In genomic region chr13:112953591-112954487, GRCh38 we compare ENCODE assay signal across 28 cellular contexts. TPM values are rescaled to one million over a fixed set of nuclear protein-coding genes. Genes with fewer than 3 reads are reported as not detected.
DNase-seq lines count a peak whose midpoint lies in the region; ATAC-seq, FAIRE-seq and TF ChIP-seq lines count a peak whose summit lies in the region.
"Had no signal": no experiment of that assay in that cellular context is flagged by ENCODE, and none has a peak within 500 bp of the region (broad histone marks: within the 10 kb centered on the region; RNA-seq: fewer than 3 reads in every experiment).

No MANE protein-coding gene starts in this region.

- CTCF ChIA-PET in Caco-2 (lab: Charles Lee): interaction anchor here (0.6 to 1.2 kb wide), 3 partner anchors 23 to 443 kb away, joined by 3 to 5 read pairs (median 3); no protein-coding TSS in a partner anchor
- CTCF ChIA-PET in HepG2 (lab: Yijun Ruan, JAX; ENCODE audit: low intra/inter-chr PET ratio, low total read pairs): no interaction called here

- H3K9ac ChIP-seq in H9 (ENCODE audit: extremely low read depth, insufficient read length, low read length) (no peak overlapping the region), HepG2 (ENCODE audit: insufficient read depth, low read depth, low read length) (peak overlapping the region; percentile 69)
- H3K9ac ChIP-seq: SK-N-SH had no signal

- H3K4me3 ChIP-seq in Caco-2 (ENCODE audit: low read depth, low read length): no peak overlapping the region
- peak overlapping the region; percentile 35 to 69 (median 44) for H3K4me3 ChIP-seq in HepG2 (replicated peaks in 1 of 3; ENCODE audit: insufficient read depth in 1 of 3, low read depth in 2 of 3, low read length in 3 of 3)
- H3K4me3 ChIP-seq in breast epithelium: no peak overlapping the region
- H3K4me3 ChIP-seq: ascending aorta, gastrocnemius medialis, left lung had no signal

- H2BK15ac ChIP-seq in H9 (ENCODE audit: low read depth, low read length): no peak overlapping the region

- no peaks in the 10 kb centered on the region for H3K23me2 ChIP-seq in H9 (ENCODE audit: insufficient read length, low read depth, low read length, poor library complexity, severe bottlenecking)

- H3K4me3 Mint-ChIP-seq in Caco-2 (ENCODE audit: unreplicated experiment) (no peak overlapping the region), H9 (no peak overlapping the region)
- H3K4me3 Mint-ChIP-seq: activated CD8-positive, alpha-beta T cell treated with anti-CD3 and anti-CD28 coated beads for 36 hours; activated naive CD8-positive, alpha-beta T cell treated with anti-CD3 and anti-CD28 coated beads for 36 hours; CD14-positive monocyte; immature natural killer cell; naive B cell; T-helper 17 cell had no signal

- intact Hi-C loops in Caco-2 (cut with micrococcal nuclease; ENCODE audit: unreplicated experiment) (loop anchor here (1.0 kb wide), 1 partner anchor 15 kb away; the partner anchor contains the start of gene MCF2L), HepG2 (cut with micrococcal nuclease; ENCODE audit: unreplicated experiment) (no loop called here), sciatic nerve (cut with DNase I) (no loop called here), breast epithelium (cut with DNase I; ENCODE audit: low total_unique reads) (no loop called here)

- H3K4me2 ChIP-seq in H9 (ENCODE audit: insufficient read depth, insufficient read length, low read length) (no peak overlapping the region), HepG2 (ENCODE audit: low read depth, low read length) (peak overlapping the region; percentile 95)
- H3K4me2 ChIP-seq: SK-N-SH had no signal

- peak; percentile 31 to 49 for DNase-seq in Caco-2
- DNase-seq in H9: no peak
- peak; percentile 58 for DNase-seq in HepG2 (ENCODE audit: low spot score)
- DNase-seq in sciatic nerve (ENCODE audit: low spot score): peak; percentile 42
- DNase-seq in D341Med (ENCODE audit: low spot score): no peak
- no peak for DNase-seq in ACHN
- no peak for DNase-seq in breast epithelium (ENCODE audit: low spot score in 2 of 2)
- DNase-seq: activated CD8-positive, alpha-beta T cell treated with anti-CD3 and anti-CD28 coated beads for 36 hours; activated naive CD8-positive, alpha-beta T cell treated with anti-CD3 and anti-CD28 coated beads for 36 hours; caudate nucleus; gastrocnemius medialis; GOT3; hippocampal formation; immature natural killer cell; Karpas-422; left lung; MV-4-11; naive B cell; NCI-H1436 treated with DMSO at 0.1 percent for 48 hours; SK-N-SH; stimulated activated CD4-positive, alpha-beta T cell treated with anti-CD3 and anti-CD28 coated beads, Interleukin-2, amount 100 ng/mL, for 48 hours; substantia nigra; T-helper 17 cell had no signal

- no peak overlapping the region for H2AK5ac ChIP-seq in H9 (ENCODE audit: insufficient read length, low read length)

- in situ Hi-C loops in HepG2 (cut with HindIII; ENCODE audit: extremely low pct_ligation_motif_present, low pct_unique_long_range_greater_than_20kb): no loop called here
- in situ Hi-C loops in ACHN (cut with HindIII; ENCODE audit: low pct_ligation_motif_present, low pct_unique_long_range_greater_than_20kb, low sequenced_read_pairs): no loop called here

- FAIRE-seq in HepG2 (lab: Jason Lieb, UNC): no peak
- FAIRE-seq: D721Med had no signal

- no peak overlapping the region for H3T11ph ChIP-seq in H9 (ENCODE audit: low read length)

- H3K9me3 Mint-ChIP-seq in Caco-2 (ENCODE audit: unreplicated experiment) (no peaks in the 10 kb centered on the region), H9 (no peaks in the 10 kb centered on the region)
- H3K9me3 Mint-ChIP-seq: activated CD8-positive, alpha-beta T cell treated with anti-CD3 and anti-CD28 coated beads for 36 hours; activated naive CD8-positive, alpha-beta T cell treated with anti-CD3 and anti-CD28 coated beads for 36 hours; activated T-helper 2 cell treated with anti-CD3 and anti-CD28 coated beads, Interferon-gamma antibody, Interleukin-2, Interleukin-4, amounts not matched to agents 10 μg/mL and 5 μg/mL and 100 μg/mL, durations not matched to agents 14 hours and 24 hours and 36 hours; CD14-positive monocyte; immature natural killer cell; naive B cell had no signal

- H3K18ac ChIP-seq in H9 (ENCODE audit: insufficient read length, low read depth, low read length): no peak overlapping the region

- H4K5ac ChIP-seq in H9 (ENCODE audit: insufficient read length, low read depth, low read length): no peak overlapping the region

- H3K14ac ChIP-seq in H9 (ENCODE audit: insufficient read depth, low read length): peak overlapping the region; percentile 44; the same call in 1 of the 2 replicates

- H4K91ac ChIP-seq in H9 (ENCODE audit: insufficient read length, low read depth, low read length): no peak overlapping the region

- H2BK12ac ChIP-seq in H9 (ENCODE audit: insufficient read length, low read depth, low read length): no peak overlapping the region

- no peak overlapping the region for H2AFZ ChIP-seq in H9 (ENCODE audit: low read length)
- H2AFZ ChIP-seq in HepG2 (ENCODE audit: low read length): no peak overlapping the region

- no peak for TF ChIP-seq RAD21 in HepG2 (CRISPR knock-in tag; IDR thresholded peaks at IDR 0.05)

- H3K23ac ChIP-seq in H9 (ENCODE audit: insufficient read length, low read depth, low read length): no peak overlapping the region

- WGBS in H9 (ENCODE audit: extremely low coverage, insufficient read length, low lambda C conversion rate): no CpG with 5 or more reads among the region's 17 CpGs
- 40% methylated on average over 10 of the region's 17 CpGs for WGBS in HepG2 (ENCODE audit: low lambda C conversion rate)

- H3K56ac ChIP-seq in H9 (ENCODE audit: insufficient read length, low read depth, low read length): no peak overlapping the region

- no peaks in the 10 kb centered on the region for H3K36me3 ChIP-seq in Caco-2 (ENCODE audit: control insufficient read depth, insufficient read depth, low read length)
- no peaks in the 10 kb centered on the region for H3K36me3 ChIP-seq in HepG2 (replicated peaks in 1 of 2; ENCODE audit: control insufficient read depth in 1 of 2, insufficient read depth in 2 of 2, low read length in 2 of 2)
- no peaks in the 10 kb centered on the region for H3K36me3 ChIP-seq in breast epithelium
- H3K36me3 ChIP-seq: ascending aorta, gastrocnemius medialis, left lung had no signal

- H3K79me2 ChIP-seq in H9 (ENCODE audit: insufficient read depth, low read length) (no peaks in the 10 kb centered on the region), HepG2 (ENCODE audit: insufficient read depth, low read length) (peaks cover 3% of the 10 kb centered on the region)

- H3K79me1 ChIP-seq in H9 (ENCODE audit: insufficient read depth, low read depth, low read length, poor library complexity, severe bottlenecking): no peaks in the 10 kb centered on the region

- POLR2A ChIA-PET in Caco-2 (lab: Charles Lee): no interaction called here
- POLR2A ChIA-PET in HepG2 (lab: Yijun Ruan, JAX): interaction anchor here (0.7 to 2.2 kb wide), 13 partner anchors 9 to 169 kb away, joined by 3 to 17 read pairs (median 5); partner anchors contain the start of gene F10

- BruUV-seq in Caco-2 (replicated peaks; lab: Mats Ljungman, UMichigan) (no TSS peak), HepG2 (replicated peaks; lab: Mats Ljungman, UMichigan) (no TSS peak)

- H3K4me1 ChIP-seq in Caco-2: peaks cover 17% of the 10 kb centered on the region; the same call in 1 of the 2 replicates
- H3K4me1 ChIP-seq in H9 (ENCODE audit: insufficient read depth, low read length): no peaks in the 10 kb centered on the region; the same call in 1 of the 2 replicates
- H3K4me1 ChIP-seq in HepG2 (ENCODE audit: insufficient read depth, low read length): peaks cover 87% of the 10 kb centered on the region
- no peaks in the 10 kb centered on the region for H3K4me1 ChIP-seq in breast epithelium
- H3K4me1 ChIP-seq: ascending aorta, left lung had no signal

- TF ChIP-seq POLR2A in HepG2 (IDR thresholded peaks at IDR 0.05; ENCODE audit: insufficient read depth in 1 of 2, low read depth in 2 of 2, low read length in 2 of 2): no peak
- TF ChIP-seq POLR2A in breast epithelium (IDR thresholded peaks at IDR 0.05): no peak

- no peaks in the 10 kb centered on the region for H3K27me3 ChIP-seq in Caco-2 (replicated peaks; ENCODE audit: control insufficient read depth, insufficient read depth, low read length)
- H3K27me3 ChIP-seq in H9 (ENCODE audit: insufficient read depth, low read length): no peaks in the 10 kb centered on the region
- no peaks in the 10 kb centered on the region for H3K27me3 ChIP-seq in HepG2 (ENCODE audit: control insufficient read depth in 1 of 2, insufficient read depth in 2 of 2, low read length in 2 of 2)
- no peaks in the 10 kb centered on the region for H3K27me3 ChIP-seq in breast epithelium
- H3K27me3 ChIP-seq: ascending aorta, left lung had no signal

- H3K27ac Mint-ChIP-seq in Caco-2 (ENCODE audit: unreplicated experiment) (no peak overlapping the region), H9 (peak overlapping the region; percentile 9 to 27 (median 17); a peak in 1 of 7 replicates)
- H3K27ac Mint-ChIP-seq: activated CD8-positive, alpha-beta T cell treated with anti-CD3 and anti-CD28 coated beads for 36 hours; activated naive CD8-positive, alpha-beta T cell treated with anti-CD3 and anti-CD28 coated beads for 36 hours; activated T-helper 2 cell treated with anti-CD3 and anti-CD28 coated beads, Interferon-gamma antibody, Interleukin-2, Interleukin-4, amounts not matched to agents 10 μg/mL and 5 μg/mL and 100 μg/mL, durations not matched to agents 14 hours and 24 hours and 36 hours; CD14-positive monocyte; immature natural killer cell; naive B cell; T-helper 17 cell had no signal

- no peak overlapping the region for H4K8ac ChIP-seq in H9 (replicated peaks; ENCODE audit: insufficient read length, low read depth, low read length)

- H3K9me3 ChIP-seq in Caco-2 (no peaks in the 10 kb centered on the region), H9 (ENCODE audit: control insufficient read depth, low read depth, low read length) (no peaks in the 10 kb centered on the region), HepG2 (ENCODE audit: low read length) (no peaks in the 10 kb centered on the region), breast epithelium (no peaks in the 10 kb centered on the region)
- H3K9me3 ChIP-seq: ascending aorta, gastrocnemius medialis, left lung, SK-N-SH had no signal

- H3K36me3 Mint-ChIP-seq in Caco-2 (ENCODE audit: insufficient read depth, unreplicated experiment) (no peaks in the 10 kb centered on the region), H9 (ENCODE audit: insufficient read depth in 1 of 3, low read depth in 3 of 3) (no peaks in the 10 kb centered on the region)
- H3K36me3 Mint-ChIP-seq: activated naive CD8-positive, alpha-beta T cell treated with anti-CD3 and anti-CD28 coated beads for 36 hours; CD14-positive monocyte; immature natural killer cell; naive B cell had no signal

- ATAC-seq in HepG2: peak; percentile 23
- ATAC-seq in sciatic nerve: no peak
- ATAC-seq: activated CD8-positive, alpha-beta T cell treated with anti-CD3 and anti-CD28 coated beads for 36 hours; gastrocnemius medialis; T-helper 17 cell had no signal

- H3K27me3 Mint-ChIP-seq in Caco-2 (ENCODE audit: insufficient read depth, unreplicated experiment): no peaks in the 10 kb centered on the region
- H3K27me3 Mint-ChIP-seq in H9 (ENCODE audit: low read depth): peaks cover 5% of the 10 kb centered on the region

- no peak for TF ChIP-seq CTCF in Caco-2 (IDR thresholded peaks at IDR 0.05; ENCODE audit: insufficient read depth in 1 of 2, low read depth in 1 of 2, low read length in 1 of 2, severe bottlenecking in 1 of 2, unreplicated experiment in 1 of 2)
- TF ChIP-seq CTCF in H9 (conservative IDR thresholded peaks at IDR 0.05): no peak
- TF ChIP-seq CTCF in HepG2 (CRISPR knock-in tag; IDR thresholded peaks at IDR 0.05): no peak; the same call in 1 of the 2 replicates
- TF ChIP-seq CTCF in breast epithelium (IDR thresholded peaks at IDR 0.05): no peak

- no peak overlapping the region for H2BK20ac ChIP-seq in H9 (ENCODE audit: low read depth, low read length, poor library complexity, severe bottlenecking)

- H3K4me1 Mint-ChIP-seq in Caco-2 (ENCODE audit: low read depth, unreplicated experiment): peaks cover 6% of the 10 kb centered on the region
- H3K4me1 Mint-ChIP-seq in H9: peaks cover 30 to 55% of the 10 kb centered on the region in 2 experiments
- H3K4me1 Mint-ChIP-seq: activated naive CD8-positive, alpha-beta T cell treated with anti-CD3 and anti-CD28 coated beads for 36 hours; CD14-positive monocyte; immature natural killer cell; T-helper 17 cell had no signal

- H3K27ac ChIP-seq in H9 (ENCODE audit: insufficient read length, low read depth, low read length) (no peak overlapping the region), HepG2 (ENCODE audit: extremely low read length, insufficient read depth, low read length) (peak overlapping the region; percentile 81), breast epithelium (no peak overlapping the region)
- H3K27ac ChIP-seq: ascending aorta, gastrocnemius medialis, left lung, RWPE1 had no signal

- H3K4ac ChIP-seq in H9 (ENCODE audit: low read depth, low read length): no peak overlapping the region

- no peak overlapping the region for H2BK120ac ChIP-seq in H9 (ENCODE audit: low read depth, low read length, poor library complexity, severe bottlenecking)

- TF ChIP-seq EP300 in HepG2 (IDR thresholded peaks at IDR 0.05; ENCODE audit: low read depth in 2 of 2, low read length in 2 of 2) (no peak), HepG2 (CRISPR knock-in tag; IDR thresholded peaks at IDR 0.05; ENCODE audit: borderline replicate concordance) (peak; percentile 31)

- H4K20me1 ChIP-seq in H9 (ENCODE audit: control insufficient read depth, insufficient read depth, insufficient read length) (no peaks in the 10 kb centered on the region), HepG2 (ENCODE audit: insufficient read depth, low read length) (peaks cover 4% of the 10 kb centered on the region; the same call in 1 of the 2 replicates)

- no peak overlapping the region for H2BK5ac ChIP-seq in H9 (ENCODE audit: insufficient read length, low read length)

RNA-seq across cellular contexts. Expression of gene MCF2L, which starts 15.2 kb away (rescaled TPM):
- total RNA-seq in Caco-2 (2022) (22.1 and 24.4 TPM in 2 replicates), H9 (2021) (17.0 and 18.5 TPM in 2 replicates), HepG2 (2016; rRNA removed; fragmentation: Illumina TruSeq; extraction: Trizol) (13.7 and 19.4 TPM in 2 replicates), sciatic nerve (64.1 TPM), breast epithelium (10 to 100 TPM; 33.4 to 77.3 (median 38.6) TPM)
- total RNA-seq in HepG2 (2016; cell fraction: cytosol; rRNA removed; fragmentation: Illumina TruSeq; extraction: Trizol; ENCODE audit: low read depth): 2.3 and 3.4 TPM in 2 replicates
- total RNA-seq in HepG2 (2016; cell fraction: insoluble cytoplasmic fraction; rRNA removed; fragmentation: Illumina TruSeq; extraction: Trizol): 10.9 and 20.3 TPM in 2 replicates
- total RNA-seq in HepG2 (2016; cell fraction: membrane; rRNA removed; fragmentation: Illumina TruSeq; extraction: Trizol): 5.5 and 5.6 TPM in 2 replicates
- 24.6 and 25.3 TPM in 2 replicates for total RNA-seq in HepG2 (2016; cell fraction: nucleus; rRNA removed; fragmentation: Illumina TruSeq; extraction: Trizol)
- 28.4 and 33.6 TPM in 2 replicates for polyA plus RNA-seq in HepG2 (2011; rRNA removed)
- polyA plus RNA-seq in HepG2 (2011; cell fraction: cytosol; rRNA removed): 13.6 and 15.2 TPM in 2 replicates
- polyA plus RNA-seq in HepG2 (2011; cell fraction: nucleus; rRNA removed): 196 and 262 TPM in 2 replicates
- polyA plus RNA-seq in HepG2 (2012): 26.3 and 28.9 TPM in 2 replicates
- polyA plus RNA-seq in HepG2 (2016; cell fraction: cytosol; fragmentation: Illumina TruSeq; extraction: Trizol; ENCODE audit: low read depth): 1.1 and 1.3 TPM in 2 replicates
- polyA plus RNA-seq in HepG2 (2016; cell fraction: insoluble cytoplasmic fraction; fragmentation: Illumina TruSeq; extraction: Trizol; ENCODE audit: low read depth): 10.3 and 10.5 TPM in 2 replicates
- 1.6 and 2.4 TPM in 2 replicates for polyA plus RNA-seq in HepG2 (2016; cell fraction: membrane; fragmentation: Illumina TruSeq; extraction: Trizol; ENCODE audit: low read depth)
- 57.7 and 66.1 TPM in 2 replicates for polyA plus RNA-seq in HepG2 (2016; cell fraction: nucleus; fragmentation: Illumina TruSeq; extraction: Trizol; ENCODE audit: insufficient read depth, low read depth)
- polyA minus RNA-seq in HepG2 (2011; rRNA and poly(A)+ RNA removed; ENCODE audit: low replicate concordance): 39.0 and 75.0 TPM in 2 replicates
- 16.7 and 21.1 TPM in 2 replicates for polyA minus RNA-seq in HepG2 (2011; cell fraction: cytosol; rRNA and poly(A)+ RNA removed)
- 89.5 and 90.6 TPM in 2 replicates for polyA minus RNA-seq in HepG2 (2011; cell fraction: nucleus; rRNA and poly(A)+ RNA removed)
- polyA plus RNA-seq: CD14-positive monocyte had no signal

Comparison
In these comparisons a context has a peak if more than half of its experiments do, and no peak if none do; other contexts are left out.
1. DNase-seq: peak in Caco-2 (2 of 2), HepG2 (single experiment) and sciatic nerve (single experiment); none in H9 (single experiment), D341Med (single experiment), ACHN (single experiment) and breast epithelium (0 of 2).
2. H3K4me3 ChIP-seq: peak in HepG2 (3 of 3); none in Caco-2 (single experiment) and breast epithelium (0 of 3).